ENCODE assay signal across 24 cellular contexts in genomic region chr6:29442670-29443184, GRCh38. TPM values are rescaled to one million over a fixed set of nuclear protein-coding genes. Genes with fewer than 3 reads are reported as not detected.
"Had no signal": no experiment of that assay in that cellular context is flagged by ENCODE, and none has a peak within 500 bp of the region (broad histone marks: within the 10 kb centered on the region; RNA-seq: fewer than 3 reads in every experiment).

No MANE protein-coding gene starts in this region.

- H3K27me3 ChIP-seq: neutrophil had no signal

- H3K27ac ChIP-seq: dorsolateral prefrontal cortex, heart left ventricle, neutrophil, skin epidermis had no signal

- DNase-seq: cortex of kidney; dorsolateral prefrontal cortex; effector CD8-positive, alpha-beta T cell; heart left ventricle; hippocampal formation; mucosa of descending colon; naive thymus-derived CD8-positive, alpha-beta T cell; posterior cingulate gyrus; stimulated activated naive CD4-positive, alpha-beta T cell treated with Interleukin-2 at 50 U/mL for 16 hours had no signal

- H3K27ac Mint-ChIP-seq: naive thymus-derived CD8-positive, alpha-beta T cell had no signal

- H3K4me3 ChIP-seq: dorsolateral prefrontal cortex, heart left ventricle, mucosa of descending colon, skin epidermis had no signal

- H3K9me3 ChIP-seq: heart left ventricle, mucosa of descending colon, neutrophil had no signal

- ATAC-seq: esophagus mucosa; heart left ventricle; left lobe of liver; mucosa of descending colon; naive thymus-derived CD8-positive, alpha-beta T cell; sciatic nerve had no signal

- H3K4me1 ChIP-seq: heart left ventricle had no signal

- H3K36me3 ChIP-seq: heart left ventricle, neutrophil had no signal

- FAIRE-seq: frontal cortex, islet of Langerhans had no signal

- H3K4me3 Mint-ChIP-seq: naive thymus-derived CD8-positive, alpha-beta T cell had no signal

- H3K4me1 Mint-ChIP-seq: naive thymus-derived CD8-positive, alpha-beta T cell had no signal

RNA-seq across cellular contexts. Expression of gene OR10C1, which starts 3.6 kb away (rescaled TPM):
- total RNA-seq: dorsolateral prefrontal cortex; esophagus mucosa; fibroblast of lung; frontal cortex; glomerular endothelial cell; heart left ventricle; left lobe of liver; lower leg skin; mucosa of descending colon; naive thymus-derived CD8-positive, alpha-beta T cell; osteoblast; pulmonary artery endothelial cell; sciatic nerve; urinary bladder had no signal
- polyA plus RNA-seq: fibroblast of lung; heart left ventricle; naive thymus-derived CD8-positive, alpha-beta T cell; neural cell; thymus; urinary bladder had no signal

RNA-seq across cellular contexts. Expression of gene OR11A1, which starts 14.1 kb away (rescaled TPM):
- total RNA-seq: dorsolateral prefrontal cortex; esophagus mucosa; fibroblast of lung; frontal cortex; glomerular endothelial cell; heart left ventricle; left lobe of liver; lower leg skin; mucosa of descending colon; naive thymus-derived CD8-positive, alpha-beta T cell; osteoblast; pulmonary artery endothelial cell; sciatic nerve; urinary bladder had no signal
- polyA plus RNA-seq: fibroblast of lung; heart left ventricle; naive thymus-derived CD8-positive, alpha-beta T cell; neural cell; urinary bladder had no signal

RNA-seq across cellular contexts. Expression of gene OR2H1, which starts 14.2 kb away (rescaled TPM):
- total RNA-seq: dorsolateral prefrontal cortex; esophagus mucosa; fibroblast of lung; glomerular endothelial cell; heart left ventricle; left lobe of liver; lower leg skin; mucosa of descending colon; naive thymus-derived CD8-positive, alpha-beta T cell; osteoblast; pulmonary artery endothelial cell; sciatic nerve; urinary bladder had no signal
- polyA plus RNA-seq: fibroblast of lung; heart left ventricle; naive thymus-derived CD8-positive, alpha-beta T cell; neural cell; urinary bladder had no signal

RNA-seq across cellular contexts. Expression of gene OR12D1, which starts 28.0 kb away (rescaled TPM):
- total RNA-seq: esophagus mucosa; fibroblast of lung; frontal cortex; glomerular endothelial cell; heart left ventricle; left lobe of liver; lower leg skin; mucosa of descending colon; naive thymus-derived CD8-positive, alpha-beta T cell; osteoblast; pulmonary artery endothelial cell; sciatic nerve; urinary bladder had no signal
- polyA plus RNA-seq: fibroblast of lung; heart left ventricle; naive thymus-derived CD8-positive, alpha-beta T cell; neural cell; thymus; urinary bladder had no signal

RNA-seq across cellular contexts. Expression of gene MAS1L, which starts 45.0 kb away (rescaled TPM):
- total RNA-seq: dorsolateral prefrontal cortex; esophagus mucosa; fibroblast of lung; frontal cortex; glomerular endothelial cell; heart left ventricle; left lobe of liver; lower leg skin; naive thymus-derived CD8-positive, alpha-beta T cell; osteoblast; pulmonary artery endothelial cell had no signal
- polyA plus RNA-seq: fibroblast of lung; heart left ventricle; naive thymus-derived CD8-positive, alpha-beta T cell; neural cell; thymus; urinary bladder had no signal
